ENCODE assay signal across 27 cellular contexts in genomic region chr12:30740274-30740673, GRCh38.
"Had no signal": no experiment of that assay in that cellular context is flagged by ENCODE, and none has a peak within 500 bp of the region (broad histone marks: within the 10 kb centered on the region; RNA-seq: fewer than 3 reads in every experiment).

No MANE protein-coding gene starts in this region.

- H3K27me3 ChIP-seq: stomach, suprapubic skin, testis, thyroid gland, tibial artery, tibial nerve, transverse colon, upper lobe of left lung, upper lobe of right lung, uterus, vagina had no signal

- H3K36me3 ChIP-seq: thyroid gland, upper lobe of right lung, uterus had no signal

- H3K4me3 ChIP-seq: stomach, suprapubic skin, testis, thoracic aorta, thyroid gland, tibial artery, tibial nerve, transverse colon, upper lobe of left lung, upper lobe of right lung, uterus, vagina had no signal

- ATAC-seq: stimulated activated effector memory CD8-positive, alpha-beta T cell treated with anti-CD3 and anti-CD28 coated beads, Interleukin-12 subunit alpha, Interleukin-12 subunit beta, amount 100 ng/mL, for 72 hours; stimulated activated memory B cell treated with anti-CD40 and anti-IgM and Interleukin-4, amounts not matched to agents 10 μg/mL and 1 μg/mL and 100 μg/mL, for 72 hours; stimulated activated naive B cell treated with anti-CD40 and anti-IgM and Interleukin-4, amounts not matched to agents 10 μg/mL and 1 μg/mL and 100 μg/mL, for 72 hours; stimulated activated naive CD8-positive, alpha-beta T cell treated with anti-CD3 and anti-CD28 coated beads, Interleukin-15, amount 100 ng/mL, for 72 hours; stimulated activated naive CD8-positive, alpha-beta T cell treated with anti-CD3 and anti-CD28 coated beads, Interleukin-15, Interleukin-2, amounts not matched to agents 100 U/mL and 50 U/mL, for 24 hours; upper lobe of right lung had no signal

- H3K9me3 ChIP-seq: stomach, suprapubic skin, testis, thoracic aorta, thyroid gland, tibial artery, tibial nerve, transverse colon, upper lobe of left lung, upper lobe of right lung, uterus, vagina had no signal

- FAIRE-seq: urothelium cell line had no signal

- DNase-seq: stimulated activated CD4-positive, alpha-beta T cell treated with anti-CD3 and anti-CD28 coated beads, Interleukin-2, amount 100 ng/mL, for 48 hours; stimulated activated CD4-positive, alpha-beta T cell treated with anti-CD3 and anti-CD28 coated beads, Interleukin-4, amount 100 ng/mL, for 1 hour; stimulated activated CD4-positive, alpha-beta T cell treated with anti-CD3 and anti-CD28 coated beads, Interleukin-4, amount 100 ng/mL, for 24 hours; stimulated activated CD4-positive, alpha-beta T cell treated with anti-CD3 and anti-CD28 coated beads, Interleukin-4, amount 100 ng/mL, for 4 hours; stimulated activated CD8-positive, alpha-beta memory T cell treated with anti-CD3 and anti-CD28 coated beads, Interleukin-4, amount 100 ng/mL, for 48 hours; stimulated activated naive B cell treated with anti-CD40 and anti-IgM and Interleukin-4, amounts not matched to agents 10 μg/mL and 1 μg/mL and 100 μg/mL, for 72 hours; stimulated activated naive CD4-positive, alpha-beta T cell; stimulated activated naive CD4-positive, alpha-beta T cell treated with Interleukin-2 at 50 U/mL for 16 hours; stimulated activated naive CD8-positive, alpha-beta T cell treated with anti-CD3 and anti-CD28 coated beads, Interleukin-15, amount 100 ng/mL, for 72 hours; stimulated activated naive CD8-positive, alpha-beta T cell treated with anti-CD3 and anti-CD28 coated beads, Interleukin-15, Interleukin-2, amounts not matched to agents 100 U/mL and 50 U/mL, for 24 hours; stomach; substantia nigra; testis; thyroid gland; tibial artery; transverse colon; trophoblast cell; upper lobe of left lung; upper lobe of right lung; uterus had no signal

- H3K27ac ChIP-seq: stomach, suprapubic skin, testis, thoracic aorta, thyroid gland, tibial artery, tibial nerve, transverse colon, upper lobe of left lung, upper lobe of right lung, uterus, vagina had no signal

- H3K4me1 ChIP-seq: stomach, suprapubic skin, testis, thyroid gland, tibial artery, transverse colon, upper lobe of right lung, uterus, vagina had no signal
